1 cellular context compared by ENCODE assay signal in genomic region chr7:16066805-16067459, GRCh38.
TF ChIP-seq lines count a peak whose summit lies in the region.

No MANE protein-coding gene starts in this region.

TF ChIP-seq in SK-N-SH, 30 proteins besides CTCF, POLR2A, EP300 and RAD21 (continued from another document):
- TF ChIP-seq REST (IDR thresholded peaks at IDR 0.05; ENCODE audit: low read depth, low read length) = no peak
TF ChIP-seq in SK-N-SH: peak in this region for 0.
